19 cellular contexts compared by ENCODE assay signal in genomic region chr16:64982581-64982980, GRCh38.
"Had no signal": no experiment of that assay in that cellular context is flagged by ENCODE, and none has a peak within 500 bp of the region (broad histone marks: within the 10 kb centered on the region; RNA-seq: fewer than 3 reads in every experiment).

No MANE protein-coding gene starts in this region.

- H3K27ac ChIP-seq: colonic mucosa, psoas muscle, stomach, testis had no signal

- DNase-seq: activated CD4-positive, alpha-beta T cell treated with anti-CD3 and anti-CD28 coated beads for 1 hour; activated CD4-positive, alpha-beta T cell treated with anti-CD3 and anti-CD28 coated beads, Interleukin-2, amount 50 U/mL, for 4 hours; activated gamma-delta T cell; activated T-cell treated with anti-CD3 and anti-CD28 coated beads, Interleukin-2, amount 50 U/mL, for 72 hours; amniotic stem cell; central memory CD4-positive, alpha-beta T cell; colonic mucosa; psoas muscle; small intestine; stimulated activated CD4-positive, alpha-beta T cell treated with anti-CD3 and anti-CD28 coated beads, Interleukin-4, amount 100 ng/mL, for 1 hour; stomach had no signal

- H3K4me3 ChIP-seq: colonic mucosa, psoas muscle, stomach, testis had no signal

- H3K9me3 Mint-ChIP-seq: neural crest cell, type B pancreatic cell had no signal

- H3K27ac Mint-ChIP-seq: activated naive CD4-positive, alpha-beta T cell treated with anti-CD3 and anti-CD28 coated beads, Interleukin-2, amount 50 U/mL, for 72 hours; activated T-cell treated with anti-CD3 and anti-CD28 coated beads, Interleukin-2, amount 50 U/mL, for 72 hours; brain; memory B cell; stimulated activated effector memory CD8-positive, alpha-beta T cell treated with anti-CD3 and anti-CD28 coated beads, Interleukin-12 subunit alpha, Interleukin-12 subunit beta, amount 100 ng/mL, for 72 hours; T-helper 1 cell treated with Interleukin-12 subunit alpha and Interleukin-12 subunit beta and Interleukin-4 antibody, amounts not matched to agents 30 μg/mL and 1 μg/mL, for 36 hours; type B pancreatic cell had no signal

- H3K36me3 ChIP-seq: colonic mucosa had no signal

- H3K4me1 Mint-ChIP-seq: memory B cell; neural crest cell; stimulated activated effector memory CD8-positive, alpha-beta T cell treated with anti-CD3 and anti-CD28 coated beads, Interleukin-12 subunit alpha, Interleukin-12 subunit beta, amount 100 ng/mL, for 72 hours had no signal

- H3K27me3 Mint-ChIP-seq: brain, memory B cell, type B pancreatic cell had no signal

- H3K4me1 ChIP-seq: colonic mucosa, psoas muscle had no signal

- H3K9me3 ChIP-seq: colonic mucosa, psoas muscle, stomach, testis had no signal

- H3K27me3 ChIP-seq: colonic mucosa, stomach, testis had no signal

- ATAC-seq: activated naive CD4-positive, alpha-beta T cell treated with anti-CD3 and anti-CD28 coated beads, Interleukin-2, amount 50 U/mL, for 72 hours; activated T-cell treated with anti-CD3 and anti-CD28 coated beads, Interleukin-2, amount 50 U/mL, for 72 hours; psoas muscle; stimulated activated effector memory CD8-positive, alpha-beta T cell treated with anti-CD3 and anti-CD28 coated beads, Interleukin-12 subunit alpha, Interleukin-12 subunit beta, amount 100 ng/mL, for 72 hours had no signal

- H3K4me3 Mint-ChIP-seq: activated T-cell treated with anti-CD3 and anti-CD28 coated beads, Interleukin-2, amount 50 U/mL, for 72 hours; brain; memory B cell; neural crest cell; stimulated activated effector memory CD8-positive, alpha-beta T cell treated with anti-CD3 and anti-CD28 coated beads, Interleukin-12 subunit alpha, Interleukin-12 subunit beta, amount 100 ng/mL, for 72 hours; T-helper 1 cell treated with Interleukin-12 subunit alpha and Interleukin-12 subunit beta and Interleukin-4 antibody, amounts not matched to agents 30 μg/mL and 1 μg/mL, for 36 hours; type B pancreatic cell had no signal

- H3K36me3 Mint-ChIP-seq: memory B cell; stimulated activated effector memory CD8-positive, alpha-beta T cell treated with anti-CD3 and anti-CD28 coated beads, Interleukin-12 subunit alpha, Interleukin-12 subunit beta, amount 100 ng/mL, for 72 hours had no signal
